Comparison of ENCODE assay signal across 21 cellular contexts in the genomic region with DNA sequence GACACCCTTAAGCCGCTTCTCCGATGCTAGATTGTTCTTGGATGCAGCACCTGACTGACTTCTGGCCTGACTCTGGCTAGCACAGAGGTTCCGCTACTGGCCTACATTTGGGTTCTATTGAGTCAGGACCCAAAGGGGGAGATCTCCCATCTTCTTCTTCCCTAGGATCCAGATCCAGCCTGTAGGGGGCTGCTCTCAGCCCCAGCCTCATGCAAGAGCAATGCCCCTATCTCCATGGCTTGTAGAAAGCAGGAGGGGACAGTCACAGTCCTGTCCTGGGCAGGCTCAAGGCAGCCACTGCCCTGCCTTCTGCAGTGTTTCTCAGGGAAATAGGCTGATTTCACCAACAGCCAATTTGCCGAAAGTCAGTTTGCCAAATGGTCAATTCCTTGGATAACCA. TPM values are rescaled to one million over a fixed set of nuclear protein-coding genes. Genes with fewer than 3 reads are reported as not detected.
DNase-seq lines count a peak whose midpoint lies in the region; ATAC-seq and TF ChIP-seq lines count a peak whose summit lies in the region.
"Had no signal": no experiment of that assay in that cellular context is flagged by ENCODE, and none has a peak within 500 bp of the region (broad histone marks: within the 10 kb centered on the region; RNA-seq: fewer than 3 reads in every experiment).

No MANE protein-coding gene starts in this region.

- H3K4me1 ChIP-seq in GM23338 (ENCODE audit: insufficient read depth) = peaks cover 59% of the 10 kb centered on the region
- H3K4me1 ChIP-seq in mesendoderm (ENCODE audit: control insufficient read depth, low read depth, low read length) = peaks cover 29% of the 10 kb centered on the region

- H2BK5ac ChIP-seq in mesendoderm (ENCODE audit: low read length) = no peak overlapping the region

- H4K5ac ChIP-seq in mesendoderm (ENCODE audit: low read length) = no peak overlapping the region

- no CpG with 5 or more reads among the region's 4 CpGs for WGBS in mesendoderm (ENCODE audit: extremely low coverage, insufficient coverage, low lambda C conversion rate)

- no peak overlapping the region for H2AFZ ChIP-seq in GM23338

- H3K18ac ChIP-seq in mesendoderm (ENCODE audit: low read length) = no peak overlapping the region

- peak overlapping the region; percentile 48; the same call in 1 of the 2 replicates for H3K27ac ChIP-seq in GM23338 (ENCODE audit: low read depth)
- H3K27ac ChIP-seq in mesendoderm (ENCODE audit: low read depth, low read length) = no peak overlapping the region
- H3K27ac ChIP-seq: gastroesophageal sphincter, tibial artery had no signal

- H3K4me3 Mint-ChIP-seq in activated T-cell treated with anti-CD3 and anti-CD28 coated beads, Interleukin-2, amount 50 U/mL, for 24 hours = no peak overlapping the region
- no peak overlapping the region for H3K4me3 Mint-ChIP-seq in activated T-cell treated with anti-CD3 and anti-CD28 coated beads, Interleukin-2, amount 50 U/mL, for 4 hours
- H3K4me3 Mint-ChIP-seq in GM23338 = no peak overlapping the region; the same call in 2 of the 3 replicates
- H3K4me3 Mint-ChIP-seq in activated T-helper 17 cell treated with anti-CD3 and anti-CD28 coated beads, Interleukin-2, amount 50 U/mL, for 72 hours = peak overlapping the region; percentile 11
- H3K4me3 Mint-ChIP-seq: CD14-positive monocyte; naive thymus-derived CD8-positive, alpha-beta T cell had no signal

- H3K27me3 ChIP-seq in GM23338 (ENCODE audit: insufficient read depth) (no peaks in the 10 kb centered on the region), mesendoderm (ENCODE audit: insufficient read depth, low read length, poor library complexity) (no peaks in the 10 kb centered on the region)
- H3K27me3 ChIP-seq: gastroesophageal sphincter, tibial artery had no signal

- no peak overlapping the region for H2AK5ac ChIP-seq in mesendoderm (ENCODE audit: low read length)

- H3K36me3 ChIP-seq in GM23338 (ENCODE audit: insufficient read depth) = no peaks in the 10 kb centered on the region
- no peaks in the 10 kb centered on the region for H3K36me3 ChIP-seq in mesendoderm (ENCODE audit: control insufficient read depth, insufficient read depth, low read length)
- H3K36me3 ChIP-seq: tibial artery had no signal

- peak; percentile 36 to 46; a peak in 3 of 4 replicates for TF ChIP-seq CTCF in GM23338 (conservative IDR thresholded peaks at IDR 0.05; ENCODE audit: low read depth in 2 of 2)

- H4K8ac ChIP-seq in mesendoderm (ENCODE audit: low read depth, low read length) = no peak overlapping the region

- H3K4me2 ChIP-seq in GM23338 (no peak overlapping the region), mesendoderm (ENCODE audit: low read length) (no peak overlapping the region)

- no peaks in the 10 kb centered on the region for H3K9me3 Mint-ChIP-seq in activated T-cell treated with anti-CD3 and anti-CD28 coated beads, Interleukin-2, amount 50 U/mL, for 24 hours
- H3K9me3 Mint-ChIP-seq in activated T-cell treated with anti-CD3 and anti-CD28 coated beads, Interleukin-2, amount 50 U/mL, for 4 hours = no peaks in the 10 kb centered on the region
- H3K9me3 Mint-ChIP-seq in GM23338 = no peaks in the 10 kb centered on the region
- H3K9me3 Mint-ChIP-seq in activated T-helper 17 cell treated with anti-CD3 and anti-CD28 coated beads, Interleukin-2, amount 50 U/mL, for 72 hours = no peaks in the 10 kb centered on the region
- H3K9me3 Mint-ChIP-seq: CD14-positive monocyte; naive thymus-derived CD8-positive, alpha-beta T cell had no signal

- H3K79me1 ChIP-seq in mesendoderm (ENCODE audit: low read length) = peaks cover 30% of the 10 kb centered on the region

- H2BK15ac ChIP-seq in mesendoderm (replicated peaks; ENCODE audit: low read depth) = no peak overlapping the region

- no peaks in the 10 kb centered on the region for H3K9me2 ChIP-seq in GM23338 (ENCODE audit: insufficient read depth)

- H3K4me1 Mint-ChIP-seq in activated T-cell treated with anti-CD3 and anti-CD28 coated beads, Interleukin-2, amount 50 U/mL, for 24 hours (ENCODE audit: low read depth) = peaks cover 73% of the 10 kb centered on the region
- peaks cover 46% of the 10 kb centered on the region for H3K4me1 Mint-ChIP-seq in activated T-cell treated with anti-CD3 and anti-CD28 coated beads, Interleukin-2, amount 50 U/mL, for 4 hours (ENCODE audit: low read depth)
- H3K4me1 Mint-ChIP-seq in GM23338 = peaks cover 56% of the 10 kb centered on the region
- H3K4me1 Mint-ChIP-seq in activated T-helper 17 cell treated with anti-CD3 and anti-CD28 coated beads, Interleukin-2, amount 50 U/mL, for 72 hours = peaks cover 50% of the 10 kb centered on the region

- H3K27ac Mint-ChIP-seq in activated T-cell treated with anti-CD3 and anti-CD28 coated beads, Interleukin-2, amount 50 U/mL, for 24 hours = peak overlapping the region; percentile 69
- H3K27ac Mint-ChIP-seq in GM23338 = peak overlapping the region; percentile 89; the same call in 1 of the 2 replicates
- peak overlapping the region; percentile 40 for H3K27ac Mint-ChIP-seq in activated T-helper 17 cell treated with anti-CD3 and anti-CD28 coated beads, Interleukin-2, amount 50 U/mL, for 72 hours

- H3K4me3 ChIP-seq in GM23338 (no peak overlapping the region), mesendoderm (ENCODE audit: low read length) (no peak overlapping the region)
- H3K4me3 ChIP-seq: gastroesophageal sphincter, tibial artery had no signal

- no peak for DNase-seq in activated T-cell treated with anti-CD3 and anti-CD28 coated beads, Interleukin-2, amount 50 U/mL, for 24 hours
- no peak for DNase-seq in activated T-cell treated with anti-CD3 and anti-CD28 coated beads, Interleukin-2, amount 50 U/mL, for 4 hours
- DNase-seq in GM23338 (ENCODE audit: low spot score) = peak; percentile 47
- peak; percentile 62 for DNase-seq in mesendoderm
- DNase-seq: activated CD4-positive, alpha-beta T cell treated with anti-CD3 and anti-CD28 coated beads, Interleukin-2, amount 50 U/mL, for 4 hours; GF-D8; KG1; mammary epithelial cell; naive thymus-derived CD8-positive, alpha-beta T cell; NCI-H187 treated with DMSO at 0.1 percent for 48 hours; posterior cingulate gyrus; stimulated activated naive CD4-positive, alpha-beta T cell; SW 1271; tibial artery had no signal

- peaks cover 92% of the 10 kb centered on the region for H3K79me2 ChIP-seq in GM23338 (replicated peaks; ENCODE audit: insufficient read depth)
- peaks cover 34% of the 10 kb centered on the region for H3K79me2 ChIP-seq in mesendoderm (ENCODE audit: control insufficient read depth, insufficient read depth, low read length)

- H3K23ac ChIP-seq in mesendoderm (ENCODE audit: low read length) = no peak overlapping the region

- H2BK120ac ChIP-seq in mesendoderm (ENCODE audit: low read depth, low read length) = no peak overlapping the region

- no peak overlapping the region for H3K56ac ChIP-seq in mesendoderm (ENCODE audit: low read length)

- H3K9ac ChIP-seq in mesendoderm (ENCODE audit: low read length) = no peak overlapping the region

- H3K4ac ChIP-seq in mesendoderm (ENCODE audit: low read depth, low read length) = no peak overlapping the region

- H3F3A ChIP-seq in GM23338 (replicated peaks; ENCODE audit: low read depth) = peaks cover 8% of the 10 kb centered on the region; the same call in 1 of the 2 replicates

- H4K20me1 ChIP-seq in GM23338 (replicated peaks; ENCODE audit: insufficient read depth) = peaks cover 7% of the 10 kb centered on the region; the same call in 1 of the 2 replicates

- no peaks in the 10 kb centered on the region for H3K27me3 Mint-ChIP-seq in activated T-cell treated with anti-CD3 and anti-CD28 coated beads, Interleukin-2, amount 50 U/mL, for 24 hours
- H3K27me3 Mint-ChIP-seq in activated T-cell treated with anti-CD3 and anti-CD28 coated beads, Interleukin-2, amount 50 U/mL, for 4 hours (ENCODE audit: low read depth) = no peaks in the 10 kb centered on the region
- H3K27me3 Mint-ChIP-seq in GM23338 (ENCODE audit: insufficient read depth, low read depth, poor library complexity) = peaks cover 14% of the 10 kb centered on the region
- H3K27me3 Mint-ChIP-seq in activated T-helper 17 cell treated with anti-CD3 and anti-CD28 coated beads, Interleukin-2, amount 50 U/mL, for 72 hours = no peaks in the 10 kb centered on the region
- H3K27me3 Mint-ChIP-seq: naive thymus-derived CD8-positive, alpha-beta T cell had no signal

- peaks cover 41% of the 10 kb centered on the region for H3K36me3 Mint-ChIP-seq in activated T-cell treated with anti-CD3 and anti-CD28 coated beads, Interleukin-2, amount 50 U/mL, for 24 hours (ENCODE audit: low read depth)
- H3K36me3 Mint-ChIP-seq in activated T-cell treated with anti-CD3 and anti-CD28 coated beads, Interleukin-2, amount 50 U/mL, for 4 hours (ENCODE audit: insufficient read depth) = no peaks in the 10 kb centered on the region
- no peaks in the 10 kb centered on the region for H3K36me3 Mint-ChIP-seq in GM23338 (ENCODE audit: low read depth)
- peaks cover 25% of the 10 kb centered on the region for H3K36me3 Mint-ChIP-seq in activated T-helper 17 cell treated with anti-CD3 and anti-CD28 coated beads, Interleukin-2, amount 50 U/mL, for 72 hours (ENCODE audit: low read depth)

- no peak for ATAC-seq in activated T-cell treated with anti-CD3 and anti-CD28 coated beads, Interleukin-2, amount 50 U/mL, for 4 hours
- ATAC-seq in GM23338 (peak; percentile 32), GM18867 (IDR thresholded peaks at IDR 0.05; ENCODE audit: unreplicated experiment) (no peak), HG03469 (IDR thresholded peaks at IDR 0.05; ENCODE audit: unreplicated experiment) (no peak), GM21786 (IDR thresholded peaks at IDR 0.05; ENCODE audit: unreplicated experiment) (no peak)
- no peak for ATAC-seq in activated T-helper 17 cell treated with anti-CD3 and anti-CD28 coated beads, Interleukin-2, amount 50 U/mL, for 72 hours (replicated peaks)
- ATAC-seq: gastroesophageal sphincter; naive thymus-derived CD8-positive, alpha-beta T cell; Right ventricle myocardium inferior had no signal

RNA-seq across cellular contexts. Expression of a gene that starts 6.3 kb away (rescaled TPM):
- 100 to 1,000 TPM; 218 to 245 (median 245) TPM for total RNA-seq in activated T-cell treated with anti-CD3 and anti-CD28 coated beads, Interleukin-2, amount 50 U/mL, for 4 hours
- 188 TPM in 2 replicates for total RNA-seq in GM23338 (2014; rRNA removed; shearing (Covaris generic))
- 80.0 and 96.4 TPM in 2 replicates for polyA plus RNA-seq in GM23338 (2016; fragmentation: Nextera tagmentation; extraction: Ambion mirVana)
- total RNA-seq in activated T-helper 17 cell treated with anti-CD3 and anti-CD28 coated beads, Interleukin-2, amount 50 U/mL, for 72 hours = 100 to 1,000 TPM; 185 to 213 TPM
- polyA plus RNA-seq in mesendoderm (2013, experiment 1 of 2) = 111 TPM
- polyA plus RNA-seq in mesendoderm (2013, experiment 2 of 2) = 114 TPM

RNA-seq across cellular contexts. Expression of a gene that starts 46.7 kb away (rescaled TPM):
- total RNA-seq in activated T-cell treated with anti-CD3 and anti-CD28 coated beads, Interleukin-2, amount 50 U/mL, for 4 hours = under 1 TPM in 1 of 3 donors, not detected in 2; 0.14 TPM
- 3.6 and 5.3 TPM in 2 replicates for total RNA-seq in GM23338 (2014; rRNA removed; shearing (Covaris generic))
- 0.73 and 0.92 TPM in 2 replicates for polyA plus RNA-seq in GM23338 (2016; fragmentation: Nextera tagmentation; extraction: Ambion mirVana)
- total RNA-seq in activated T-helper 17 cell treated with anti-CD3 and anti-CD28 coated beads, Interleukin-2, amount 50 U/mL, for 72 hours = under 1 TPM in 1 of 2 donors, not detected in 1; 0.05 TPM
- polyA plus RNA-seq in mesendoderm (2013, experiment 1 of 2) = 0.51 TPM
- 0.55 TPM for polyA plus RNA-seq in mesendoderm (2013, experiment 2 of 2)
- total RNA-seq: naive thymus-derived CD8-positive, alpha-beta T cell; Right ventricle myocardium inferior had no signal
- polyA plus RNA-seq: CD14-positive monocyte had no signal

RNA-seq across cellular contexts. Expression of a gene that starts 55.8 kb away (rescaled TPM):
- total RNA-seq in activated T-cell treated with anti-CD3 and anti-CD28 coated beads, Interleukin-2, amount 50 U/mL, for 4 hours = 100 to 1,000 TPM in 2 of 3 donors, 10 to 100 TPM in 1; 99.0 to 106 (median 103) TPM
- 27.3 and 33.0 TPM in 2 replicates for total RNA-seq in GM23338 (2014; rRNA removed; shearing (Covaris generic))
- 15.5 and 18.4 TPM in 2 replicates for polyA plus RNA-seq in GM23338 (2016; fragmentation: Nextera tagmentation; extraction: Ambion mirVana)
- 100 to 1,000 TPM in 1 of 2 donors, 10 to 100 TPM in 1; 91.6 to 118 TPM for total RNA-seq in activated T-helper 17 cell treated with anti-CD3 and anti-CD28 coated beads, Interleukin-2, amount 50 U/mL, for 72 hours
- polyA plus RNA-seq in mesendoderm (2013, experiment 1 of 2) = 53.4 TPM
- 52.6 TPM for polyA plus RNA-seq in mesendoderm (2013, experiment 2 of 2)

Comparison
In these comparisons a context has a peak if more than half of its experiments do, and no peak if none do; other contexts are left out.
1. DNase-seq: peak in GM23338 (single experiment) and mesendoderm (single experiment); none in activated T-cell treated with anti-CD3 and anti-CD28 coated beads, Interleukin-2, amount 50 U/mL, for 24 hours (single experiment) and activated T-cell treated with anti-CD3 and anti-CD28 coated beads, Interleukin-2, amount 50 U/mL, for 4 hours (single experiment).
2. Peak in every context shown above with its lines, with median percentiles within 50 percentile points of each other: H3K27ac Mint-ChIP-seq.